In the genomic region with DNA sequence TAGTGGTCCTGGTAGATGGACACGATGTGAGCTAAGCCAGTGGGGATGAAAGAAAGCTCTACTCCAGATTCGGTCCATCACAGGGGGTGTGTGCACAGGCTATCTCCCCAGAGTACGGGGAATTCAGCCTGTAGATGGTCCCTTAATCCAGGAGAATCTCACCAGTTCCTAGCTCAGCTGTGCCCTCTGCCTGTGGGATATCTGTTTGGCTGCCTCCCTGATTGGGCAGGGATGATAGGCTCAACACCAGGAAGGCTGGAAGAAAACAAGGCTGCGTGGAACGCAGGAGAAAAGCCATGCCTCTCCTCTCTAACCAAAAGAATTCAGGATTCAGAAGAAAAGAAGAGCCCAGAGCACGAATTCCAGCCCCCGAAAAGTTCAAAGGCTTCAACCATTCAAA, we compare ENCODE assay signal across 12 cellular contexts. TPM values are rescaled to one million over a fixed set of nuclear protein-coding genes. Genes with fewer than 3 reads are reported as not detected.
DNase-seq lines count a peak whose midpoint lies in the region; ATAC-seq and TF ChIP-seq lines count a peak whose summit lies in the region.
"Had no signal": no experiment of that assay in that cellular context is flagged by ENCODE, and none has a peak within 500 bp of the region (broad histone marks: within the 10 kb centered on the region; RNA-seq: fewer than 3 reads in every experiment).

No MANE protein-coding gene starts in this region.

- intact Hi-C loops in A673 (cut with micrococcal nuclease; ENCODE audit: unreplicated experiment) (no loop called here), HCT116 (cut with micrococcal nuclease) (no loop called here), dorsolateral prefrontal cortex (cut with DNase I) (loop anchor here in 1 of 2 donors (2.0 to 5.0 kb wide), 2 partner anchors 434 to 530 kb away; no protein-coding TSS in a partner anchor), left lung (cut with DNase I) (no loop called here)

- no peak overlapping the region for H2AFZ ChIP-seq in HCT116 (ENCODE audit: low read depth, low read length, poor library complexity, severe bottlenecking)

- no peak overlapping the region for H3K4me2 ChIP-seq in HCT116 (ENCODE audit: low read length)

- H3K36me3 ChIP-seq in A673 (ENCODE audit: insufficient read depth, low read length, poor library complexity, severe bottlenecking), result no peaks in the 10 kb centered on the region
- no peaks in the 10 kb centered on the region for H3K36me3 ChIP-seq in HCT116 (ENCODE audit: control insufficient read depth in 1 of 2, insufficient read depth in 2 of 2, low read length in 2 of 2)
- no peaks in the 10 kb centered on the region for H3K36me3 ChIP-seq in left lung
- H3K36me3 ChIP-seq in tibial nerve, result peaks cover 0 to 3% (median 0%) of the 10 kb centered on the region in 3 donors
- H3K36me3 ChIP-seq: colonic mucosa, neutrophil had no signal

- CTCF ChIA-PET in A673 (lab: Charles Lee) (interaction anchor here (0.7 kb wide), 1 partner anchor 316 kb away, joined by 3 read pairs; no protein-coding TSS in a partner anchor), HCT116 (lab: Charles Lee) (no interaction called here)

- no peaks in the 10 kb centered on the region for H3K79me2 ChIP-seq in HCT116 (ENCODE audit: insufficient read depth, low read length)

- 86 to 87% methylated on average over 7 of the region's 7 CpGs for WGBS in tibial nerve, 2 donors

- no peaks in the 10 kb centered on the region for H3K27me3 ChIP-seq in A673 (replicated peaks; ENCODE audit: insufficient read depth, low read depth, low read length, poor library complexity)
- H3K27me3 ChIP-seq in HCT116 (ENCODE audit: insufficient read depth, low read length), result no peaks in the 10 kb centered on the region
- H3K27me3 ChIP-seq in dorsolateral prefrontal cortex, result no peaks in the 10 kb centered on the region
- H3K27me3 ChIP-seq in left lung, result no peaks in the 10 kb centered on the region
- no peaks in the 10 kb centered on the region for H3K27me3 ChIP-seq in tibial nerve
- H3K27me3 ChIP-seq: colonic mucosa, neutrophil had no signal

- DNase-seq in A673 (ENCODE audit: low spot score) (peak; percentile 5), HCT116 (ENCODE audit: low read depth, low spot score) (no peak), dorsolateral prefrontal cortex (peak in 9 of 10 donors; percentile 7 to 67 (median 56)), left lobe of liver (ENCODE audit: low spot score) (no peak), left lung (no peak), SW 1271 (lab: John Stamatoyannopoulos, UW) (no peak), tibial nerve (ENCODE audit: low spot score in 2 of 2) (no peak), MV-4-11 (lab: John Stamatoyannopoulos, UW) (no peak)
- DNase-seq: activated B cell treated with CpG ODN at 0.5 μM for 24 hours; CD4-positive, alpha-beta T cell; colonic mucosa had no signal

- H3K27ac ChIP-seq in A673 (ENCODE audit: low read depth, low read length, poor library complexity, severe bottlenecking), result no peak overlapping the region
- no peak overlapping the region for H3K27ac ChIP-seq in HCT116 (ENCODE audit: low read depth, low read length)
- H3K27ac ChIP-seq in dorsolateral prefrontal cortex, result peak overlapping the region in 16 of 59 donors; percentile 2 to 69 (median 26)
- no peak overlapping the region for H3K27ac ChIP-seq in left lung
- H3K27ac ChIP-seq in tibial nerve, result no peak overlapping the region
- H3K27ac ChIP-seq: colonic mucosa, neutrophil had no signal

- ATAC-seq in HCT116, result peak; percentile 61; the same call in 1 of the 2 replicates
- ATAC-seq in left lobe of liver, result peak; percentile 70
- ATAC-seq in left lung, result no peak

- no peak for TF ChIP-seq POLR2A in HCT116 (IDR thresholded peaks at IDR 0.05; ENCODE audit: borderline replicate concordance, extremely low read depth, insufficient read depth, insufficient read length)
- TF ChIP-seq POLR2A in tibial nerve (IDR thresholded peaks at IDR 0.05), result no peak

- H3K4me1 ChIP-seq in A673 (ENCODE audit: insufficient read depth, low read length, poor library complexity, severe bottlenecking) (no peaks in the 10 kb centered on the region), HCT116 (ENCODE audit: control insufficient read depth in 1 of 2, insufficient read depth in 2 of 2, low read length in 2 of 2) (no peaks in the 10 kb centered on the region), left lung (no peaks in the 10 kb centered on the region), tibial nerve (peaks cover 0 to 11% (median 0%) of the 10 kb centered on the region in 4 donors)
- H3K4me1 ChIP-seq: colonic mucosa had no signal

- H3K9me3 ChIP-seq in A673 (ENCODE audit: low read depth, low read length, poor library complexity, severe bottlenecking) (no peaks in the 10 kb centered on the region), HCT116 (ENCODE audit: control insufficient read depth in 1 of 2, insufficient read depth in 1 of 2, low read depth in 1 of 2, low read length in 2 of 2) (no peaks in the 10 kb centered on the region), left lung (no peaks in the 10 kb centered on the region), tibial nerve (no peaks in the 10 kb centered on the region)
- H3K9me3 ChIP-seq: colonic mucosa, neutrophil had no signal

- no peaks in the 10 kb centered on the region for H4K20me1 ChIP-seq in HCT116 (ENCODE audit: insufficient read depth)

- TF ChIP-seq EP300 in tibial nerve (IDR thresholded peaks at IDR 0.05), result no peak

- RAD21 ChIA-PET in HCT116 (lab: Charles Lee; ENCODE audit: low non-redundant PET in 1 of 2, low total read pairs in 2 of 2, uncharacterized antibody in 2 of 2, unreplicated experiment in 2 of 2), result no interaction called here

- no peak overlapping the region for H3K9ac ChIP-seq in HCT116 (ENCODE audit: low read length)

- H3K4me3 ChIP-seq in A673 (ENCODE audit: low read depth, low read length, poor library complexity, severe bottlenecking), result no peak overlapping the region
- no peak overlapping the region for H3K4me3 ChIP-seq in HCT116 (replicated peaks in 1 of 2; ENCODE audit: low read depth in 1 of 2, low read length in 2 of 2)
- H3K4me3 ChIP-seq in dorsolateral prefrontal cortex, result peak overlapping the region in 3 of 59 donors; percentile 6 to 42 (median 28)
- no peak overlapping the region for H3K4me3 ChIP-seq in left lung
- no peak overlapping the region for H3K4me3 ChIP-seq in tibial nerve
- H3K4me3 ChIP-seq: colonic mucosa had no signal

- H3K9me2 ChIP-seq in HCT116 (ENCODE audit: insufficient read depth), result no peaks in the 10 kb centered on the region

- peak; percentile 35; the same call in 1 of the 2 replicates for TF ChIP-seq CTCF in A673 (conservative IDR thresholded peaks at IDR 0.05; ENCODE audit: low read depth, low read length)
- peak in 2 of 3 experiments; percentile 17 to 28; a peak in 1 of 6 replicates for TF ChIP-seq CTCF in HCT116 (IDR thresholded peaks at IDR 0.05 in 2 of 3, conservative IDR thresholded peaks at IDR 0.05 in 1 of 3; ENCODE audit: borderline replicate concordance in 1 of 3, insufficient read depth in 1 of 3, low read depth in 2 of 3, low read length in 2 of 3)
- TF ChIP-seq CTCF in dorsolateral prefrontal cortex (IDR thresholded peaks at IDR 0.05 in 54 of 56, conservative IDR thresholded peaks at IDR 0.05 in 2 of 56; ENCODE audit: low read depth in 1 of 56, partially characterized antibody in 56 of 56), result peak in 52 of 56 donors; percentile 25 to 79 (median 52)
- TF ChIP-seq CTCF in left lung (IDR thresholded peaks at IDR 0.05), result no peak
- no peak for TF ChIP-seq CTCF in tibial nerve (IDR thresholded peaks at IDR 0.05)

- POLR2A ChIA-PET in A673 (lab: Charles Lee; ENCODE audit: low non-redundant PET) (no interaction called here), HCT116 (lab: Charles Lee) (no interaction called here)

- peak; percentile 43; the same call in 1 of the 2 replicates for TF ChIP-seq RAD21 in HCT116 (IDR thresholded peaks at IDR 0.05; ENCODE audit: low read depth)

- no TSS peak for BruUV-seq in A673 (replicated peaks; lab: Mats Ljungman, UMichigan)
- BruUV-seq in HCT116 (replicated peaks; lab: Mats Ljungman, UMichigan), result no TSS peak

TF ChIP-seq in HCT116, 20 proteins besides CTCF, POLR2A, EP300 and RAD21 (continues in another document):
- TF ChIP-seq, protein P1, sequence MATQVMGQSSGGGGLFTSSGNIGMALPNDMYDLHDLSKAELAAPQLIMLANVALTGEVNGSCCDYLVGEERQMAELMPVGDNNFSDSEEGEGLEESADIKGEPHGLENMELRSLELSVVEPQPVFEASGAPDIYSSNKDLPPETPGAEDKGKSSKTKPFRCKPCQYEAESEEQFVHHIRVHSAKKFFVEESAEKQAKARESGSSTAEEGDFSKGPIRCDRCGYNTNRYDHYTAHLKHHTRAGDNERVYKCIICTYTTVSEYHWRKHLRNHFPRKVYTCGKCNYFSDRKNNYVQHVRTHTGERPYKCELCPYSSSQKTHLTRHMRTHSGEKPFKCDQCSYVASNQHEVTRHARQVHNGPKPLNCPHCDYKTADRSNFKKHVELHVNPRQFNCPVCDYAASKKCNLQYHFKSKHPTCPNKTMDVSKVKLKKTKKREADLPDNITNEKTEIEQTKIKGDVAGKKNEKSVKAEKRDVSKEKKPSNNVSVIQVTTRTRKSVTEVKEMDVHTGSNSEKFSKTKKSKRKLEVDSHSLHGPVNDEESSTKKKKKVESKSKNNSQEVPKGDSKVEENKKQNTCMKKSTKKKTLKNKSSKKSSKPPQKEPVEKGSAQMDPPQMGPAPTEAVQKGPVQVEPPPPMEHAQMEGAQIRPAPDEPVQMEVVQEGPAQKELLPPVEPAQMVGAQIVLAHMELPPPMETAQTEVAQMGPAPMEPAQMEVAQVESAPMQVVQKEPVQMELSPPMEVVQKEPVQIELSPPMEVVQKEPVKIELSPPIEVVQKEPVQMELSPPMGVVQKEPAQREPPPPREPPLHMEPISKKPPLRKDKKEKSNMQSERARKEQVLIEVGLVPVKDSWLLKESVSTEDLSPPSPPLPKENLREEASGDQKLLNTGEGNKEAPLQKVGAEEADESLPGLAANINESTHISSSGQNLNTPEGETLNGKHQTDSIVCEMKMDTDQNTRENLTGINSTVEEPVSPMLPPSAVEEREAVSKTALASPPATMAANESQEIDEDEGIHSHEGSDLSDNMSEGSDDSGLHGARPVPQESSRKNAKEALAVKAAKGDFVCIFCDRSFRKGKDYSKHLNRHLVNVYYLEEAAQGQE (IDR thresholded peaks at IDR 0.05; ENCODE audit: low read depth), result no peak
- TF ChIP-seq SIN3A (IDR thresholded peaks at IDR 0.05; ENCODE audit: low read depth) (no peak), SP1 (IDR thresholded peaks at IDR 0.05; ENCODE audit: low read depth) (no peak), ELF1 (IDR thresholded peaks at IDR 0.05; ENCODE audit: borderline replicate concordance, low read depth) (no peak)

RNA-seq across cellular contexts. Expression of a gene that starts 40.9 kb away (rescaled TPM):
- total RNA-seq in A673 (2021) (4.5 and 4.8 TPM in 2 replicates), HCT116 (2021; ENCODE audit: unreplicated experiment) (0.17 TPM), dorsolateral prefrontal cortex (10 to 100 TPM in 119 of 120 experiments, 1 to 10 TPM in 1; 4.7 to 39.6 (median 23.5) TPM), left lobe of liver (2.0 TPM), left lung (10 to 100 TPM; 19.8 to 20.8 TPM), tibial nerve (10 to 100 TPM in 3 of 4 donors, 1 to 10 TPM in 1; 9.0 to 14.0 (median 11.1) TPM)
- 0.01 and 0.10 TPM in 2 replicates for polyA plus RNA-seq in HCT116 (2012)

RNA-seq across cellular contexts. Expression of a gene that starts 54.8 kb away (rescaled TPM):
- total RNA-seq in A673 (2021) (not detected in 2 replicates), HCT116 (2021; ENCODE audit: unreplicated experiment) (not detected), dorsolateral prefrontal cortex (under 1 TPM in 2 of 120 experiments, not detected in 118; 0.20 to 0.27 TPM), left lobe of liver (not detected), left lung (not detected), tibial nerve (not detected)
- polyA plus RNA-seq in HCT116 (2012), result 0.06 and 0.26 TPM in 2 replicates
- total RNA-seq: activated B cell treated with CpG ODN at 0.5 μM for 24 hours; CD4-positive, alpha-beta T cell; colonic mucosa had no signal

Comparison
In these comparisons a context has a peak if more than half of its experiments do, and no peak if none do; other contexts are left out.
1. DNase-seq: peak in A673 (single experiment) and dorsolateral prefrontal cortex (9 of 10); none in HCT116 (single experiment), left lobe of liver (single experiment), left lung (0 of 2), SW 1271 (0 of 2), tibial nerve (0 of 2) and MV-4-11 (single experiment).
2. CTCF ChIP-seq: peak in A673 (single experiment), HCT116 (2 of 3) and dorsolateral prefrontal cortex (52 of 56); none in left lung (0 of 2) and tibial nerve (0 of 5).